In the genomic region with DNA sequence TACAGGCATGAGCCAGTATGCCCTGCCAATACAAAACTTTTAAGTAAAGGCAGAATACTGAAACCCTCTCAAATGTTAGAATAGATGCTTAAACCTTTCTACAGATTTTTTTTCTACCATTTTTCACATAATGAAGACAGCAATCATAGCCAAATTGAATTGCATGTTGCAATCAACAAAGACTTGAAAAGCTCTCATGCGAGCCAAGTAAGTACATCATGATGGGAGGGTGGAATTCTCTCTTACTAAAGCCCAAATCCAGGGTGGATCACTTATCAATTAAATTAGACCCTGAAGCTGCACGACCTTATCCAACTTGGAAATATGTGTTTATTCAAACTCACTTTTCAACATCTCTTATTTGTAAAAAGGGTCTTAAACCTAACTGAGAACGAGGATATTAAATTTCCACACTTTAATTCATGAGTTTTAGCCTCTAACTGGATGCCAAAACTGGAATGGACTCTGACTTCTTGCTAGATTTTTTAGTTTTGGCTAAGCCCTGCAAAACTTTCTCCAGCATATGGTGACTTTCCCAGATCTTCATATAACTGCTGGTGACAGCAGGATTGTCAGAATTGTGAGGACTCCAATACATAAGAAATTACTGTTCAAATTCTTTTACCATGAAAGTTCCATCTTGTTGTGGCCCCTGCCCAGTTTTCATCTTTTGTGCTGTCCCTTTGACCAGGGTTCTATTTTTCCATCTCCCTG, we compare ENCODE assay signal across 16 cellular contexts.
"Had no signal": no experiment of that assay in that cellular context is flagged by ENCODE, and none has a peak within 500 bp of the region (broad histone marks: within the 10 kb centered on the region; RNA-seq: fewer than 3 reads in every experiment).

No MANE protein-coding gene starts in this region.

- H3K4me1 Mint-ChIP-seq: endodermal cell had no signal

- H3K9me3 Mint-ChIP-seq: endodermal cell; mesothelial cell of epicardium; stimulated activated memory B cell treated with anti-CD40 and anti-IgM and Interleukin-4, amounts not matched to agents 10 μg/mL and 1 μg/mL and 100 μg/mL, for 72 hours; T-helper 1 cell treated with Interleukin-12 subunit alpha and Interleukin-12 subunit beta and Interleukin-4 antibody, amounts not matched to agents 30 μg/mL and 1 μg/mL, for 36 hours had no signal

- H3K27me3 ChIP-seq: hepatocyte, spleen, thyroid gland had no signal

- H3K36me3 ChIP-seq: spleen, thyroid gland had no signal

- H3K4me3 Mint-ChIP-seq: activated naive CD8-positive, alpha-beta T cell; endodermal cell; mesothelial cell of epicardium; stimulated activated memory B cell treated with anti-CD40 and anti-IgM and Interleukin-4, amounts not matched to agents 10 μg/mL and 1 μg/mL and 100 μg/mL, for 72 hours; T-helper 1 cell treated with Interleukin-12 subunit alpha and Interleukin-12 subunit beta and Interleukin-4 antibody, amounts not matched to agents 30 μg/mL and 1 μg/mL, for 36 hours had no signal

- DNase-seq: activated CD4-positive, alpha-beta T cell treated with anti-CD3 and anti-CD28 coated beads, Interleukin-2, amount 50 U/mL, for 4 hours; amniotic stem cell; caudate nucleus; endodermal cell; retina; spleen; stimulated activated CD4-positive, alpha-beta T cell treated with anti-CD3 and anti-CD28 coated beads, Interleukin-4, amount 100 ng/mL, for 4 hours; thyroid gland had no signal

- ATAC-seq: stimulated activated memory B cell treated with anti-CD40 and anti-IgM and Interleukin-4, amounts not matched to agents 10 μg/mL and 1 μg/mL and 100 μg/mL, for 72 hours had no signal

- H3K36me3 Mint-ChIP-seq: activated naive CD8-positive, alpha-beta T cell; mesothelial cell of epicardium; stimulated activated memory B cell treated with anti-CD40 and anti-IgM and Interleukin-4, amounts not matched to agents 10 μg/mL and 1 μg/mL and 100 μg/mL, for 72 hours had no signal

- H3K27me3 Mint-ChIP-seq: activated naive CD8-positive, alpha-beta T cell; stimulated activated memory B cell treated with anti-CD40 and anti-IgM and Interleukin-4, amounts not matched to agents 10 μg/mL and 1 μg/mL and 100 μg/mL, for 72 hours had no signal

- H3K9me3 ChIP-seq: spleen, thyroid gland had no signal

- H3K27ac Mint-ChIP-seq: activated naive CD8-positive, alpha-beta T cell; endodermal cell; mesothelial cell of epicardium; stimulated activated memory B cell treated with anti-CD40 and anti-IgM and Interleukin-4, amounts not matched to agents 10 μg/mL and 1 μg/mL and 100 μg/mL, for 72 hours; T-helper 1 cell treated with Interleukin-12 subunit alpha and Interleukin-12 subunit beta and Interleukin-4 antibody, amounts not matched to agents 30 μg/mL and 1 μg/mL, for 36 hours had no signal

- H3K4me3 ChIP-seq: hepatocyte, lung, spleen, thyroid gland had no signal

- H2AFZ ChIP-seq: hepatocyte had no signal

- H3K4me2 ChIP-seq: hepatocyte had no signal

- H3K27ac ChIP-seq: epithelial cell of prostate, hepatocyte, spleen, thyroid gland, VCaP had no signal
